8 cellular contexts compared by ENCODE assay signal in the genomic region with DNA sequence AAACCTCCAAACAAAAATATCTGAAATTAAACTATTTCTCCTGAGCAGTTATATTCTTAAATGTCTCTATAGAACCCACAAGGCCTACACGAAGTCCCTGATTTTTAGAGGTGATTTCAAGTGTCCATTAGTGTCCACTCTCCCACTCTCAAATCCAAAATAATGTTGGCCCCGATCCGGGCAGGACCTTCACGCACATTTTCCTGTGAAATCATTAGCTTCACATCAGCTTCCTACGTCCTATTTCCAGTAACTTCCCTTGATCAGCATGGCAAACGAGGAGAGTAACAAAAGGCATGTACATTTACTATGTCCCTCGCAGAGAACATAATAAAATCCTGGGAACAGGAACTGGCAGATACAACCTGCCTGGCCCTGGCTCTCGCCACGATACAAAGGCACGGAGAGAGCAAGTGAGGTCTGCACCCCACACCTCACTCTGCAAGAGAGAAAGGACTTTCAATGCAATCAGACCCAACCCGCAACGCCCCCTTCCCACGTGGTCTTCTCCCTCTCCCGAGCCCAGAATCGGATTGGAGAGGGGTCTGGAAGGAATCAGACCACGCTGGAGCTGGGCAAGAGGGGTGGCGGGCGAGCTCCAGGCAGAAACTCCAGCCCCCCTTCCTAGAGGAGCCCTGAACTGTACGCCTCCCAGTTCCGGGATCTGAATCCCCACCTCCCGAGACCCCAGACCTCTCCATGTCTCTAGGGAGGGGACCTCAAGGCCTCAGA. TPM values are rescaled to one million over a fixed set of nuclear protein-coding genes. Genes with fewer than 3 reads are reported as not detected.
A peak's percentile ranks its signal among the peaks of the same experiment; 100 is the strongest.
DNase-seq lines count a peak whose midpoint lies in the region; ATAC-seq and TF ChIP-seq lines count a peak whose summit lies in the region.

No MANE protein-coding gene starts in this region.

- peaks cover 32% of the 10 kb centered on the region for H3K4me1 Mint-ChIP-seq in activated T-helper 1 cell treated with anti-CD3 and anti-CD28 coated beads, Interleukin-12 subunit alpha, Interleukin-12 subunit beta, Interleukin-2, Interleukin-4 antibody, amounts not matched to agents 30 ng/mL and 10 ng/mL and 1 ng/mL, durations not matched to agents 14 hours and 24 hours and 36 hours (ENCODE audit: low read depth)
- H3K4me1 Mint-ChIP-seq in natural killer cell treated with Interleukin-12 subunit alpha and Interleukin-12 subunit beta and Interleukin-15 and Interleukin-18, amount 100 ng/mL, for 72 hours (ENCODE audit: low read depth in 2 of 2) = peaks cover 14 to 16% of the 10 kb centered on the region in 2 donors

- TF ChIP-seq CTCF in GM12875 (IDR thresholded peaks at IDR 0.05; ENCODE audit: borderline replicate concordance, insufficient read depth, low read depth, low read length) = no peak

- peaks cover 17% of the 10 kb centered on the region for H3K36me3 Mint-ChIP-seq in activated T-helper 1 cell treated with anti-CD3 and anti-CD28 coated beads, Interleukin-12 subunit alpha, Interleukin-12 subunit beta, Interleukin-2, Interleukin-4 antibody, amounts not matched to agents 30 ng/mL and 10 ng/mL and 1 ng/mL, durations not matched to agents 14 hours and 24 hours and 36 hours (ENCODE audit: low read depth)
- no peaks in the 10 kb centered on the region for H3K36me3 Mint-ChIP-seq in natural killer cell treated with Interleukin-12 subunit alpha and Interleukin-12 subunit beta and Interleukin-15 and Interleukin-18, amount 100 ng/mL, for 72 hours

- DNase-seq in 8988T = peak; percentile 38
- DNase-seq in NCI-H82 (lab: John Stamatoyannopoulos, UW) = peak; percentile 94
- DNase-seq in activated T-helper 1 cell treated with anti-CD3 and anti-CD28 coated beads, Interleukin-12 subunit alpha, Interleukin-12 subunit beta, Interleukin-2, Interleukin-4 antibody, amounts not matched to agents 30 ng/mL and 10 ng/mL and 1 ng/mL, durations not matched to agents 14 hours and 24 hours and 36 hours (ENCODE audit: low spot score) = peak; percentile 11
- DNase-seq in fibroblast of the conjunctiva (ENCODE audit: low read depth) = peak; percentile 20
- DNase-seq in natural killer cell treated with Interleukin-12 subunit alpha and Interleukin-12 subunit beta and Interleukin-15 and Interleukin-18, amount 100 ng/mL, for 72 hours (ENCODE audit: low spot score) = no peak
- peak; percentile 58 for DNase-seq in superior temporal gyrus (ENCODE audit: extremely low spot score)

- peak overlapping the region; percentile 98 for H3K4me3 Mint-ChIP-seq in activated T-helper 1 cell treated with anti-CD3 and anti-CD28 coated beads, Interleukin-12 subunit alpha, Interleukin-12 subunit beta, Interleukin-2, Interleukin-4 antibody, amounts not matched to agents 30 ng/mL and 10 ng/mL and 1 ng/mL, durations not matched to agents 14 hours and 24 hours and 36 hours
- peak overlapping the region; percentile 93 for H3K4me3 Mint-ChIP-seq in natural killer cell treated with Interleukin-12 subunit alpha and Interleukin-12 subunit beta and Interleukin-15 and Interleukin-18, amount 100 ng/mL, for 72 hours

- H3K27me3 Mint-ChIP-seq in activated T-helper 1 cell treated with anti-CD3 and anti-CD28 coated beads, Interleukin-12 subunit alpha, Interleukin-12 subunit beta, Interleukin-2, Interleukin-4 antibody, amounts not matched to agents 30 ng/mL and 10 ng/mL and 1 ng/mL, durations not matched to agents 14 hours and 24 hours and 36 hours (ENCODE audit: insufficient read depth) = no peaks in the 10 kb centered on the region
- H3K27me3 Mint-ChIP-seq in natural killer cell treated with Interleukin-12 subunit alpha and Interleukin-12 subunit beta and Interleukin-15 and Interleukin-18, amount 100 ng/mL, for 72 hours = no peaks in the 10 kb centered on the region

- peak overlapping the region; percentile 79 for H3K4me3 ChIP-seq in GM12875 (ENCODE audit: low read depth, low read length)

- no peaks in the 10 kb centered on the region for H3K9me3 Mint-ChIP-seq in activated T-helper 1 cell treated with anti-CD3 and anti-CD28 coated beads, Interleukin-12 subunit alpha, Interleukin-12 subunit beta, Interleukin-2, Interleukin-4 antibody, amounts not matched to agents 30 ng/mL and 10 ng/mL and 1 ng/mL, durations not matched to agents 14 hours and 24 hours and 36 hours
- H3K9me3 Mint-ChIP-seq in natural killer cell treated with Interleukin-12 subunit alpha and Interleukin-12 subunit beta and Interleukin-15 and Interleukin-18, amount 100 ng/mL, for 72 hours = no peaks in the 10 kb centered on the region

- H3K27ac Mint-ChIP-seq in activated T-helper 1 cell treated with anti-CD3 and anti-CD28 coated beads, Interleukin-12 subunit alpha, Interleukin-12 subunit beta, Interleukin-2, Interleukin-4 antibody, amounts not matched to agents 30 ng/mL and 10 ng/mL and 1 ng/mL, durations not matched to agents 14 hours and 24 hours and 36 hours = peak overlapping the region; percentile 92
- H3K27ac Mint-ChIP-seq in natural killer cell treated with Interleukin-12 subunit alpha and Interleukin-12 subunit beta and Interleukin-15 and Interleukin-18, amount 100 ng/mL, for 72 hours = peak overlapping the region in 1 of 2 donors; percentile 46

- intact Hi-C loops in activated T-helper 1 cell treated with anti-CD3 and anti-CD28 coated beads, Interleukin-12 subunit alpha, Interleukin-12 subunit beta, Interleukin-2, Interleukin-4 antibody, amounts not matched to agents 30 ng/mL and 10 ng/mL and 1 ng/mL, durations not matched to agents 14 hours and 24 hours and 36 hours (cut with micrococcal nuclease) = loop anchor here (2.0 to 10.0 kb wide), 5 partner anchors 13 to 1387 kb away; partner anchors contain the start of genes DUSP14, PCGF2, SOCS7 and SYNRG

- ATAC-seq in HG03354 (IDR thresholded peaks at IDR 0.05; ENCODE audit: poor library complexity, severe bottlenecking, unreplicated experiment) = peak; percentile 30
- peak in 1 of 2 donors; percentile 5 for ATAC-seq in natural killer cell treated with Interleukin-12 subunit alpha and Interleukin-12 subunit beta and Interleukin-15 and Interleukin-18, amount 100 ng/mL, for 72 hours

RNA-seq across cellular contexts. Expression of gene C17orf78, which starts 17.5 kb away (rescaled TPM):
- total RNA-seq in activated T-helper 1 cell treated with anti-CD3 and anti-CD28 coated beads, Interleukin-12 subunit alpha, Interleukin-12 subunit beta, Interleukin-2, Interleukin-4 antibody, amounts not matched to agents 30 ng/mL and 10 ng/mL and 1 ng/mL, durations not matched to agents 14 hours and 24 hours and 36 hours = not detected in 2 replicates
- total RNA-seq in natural killer cell treated with Interleukin-12 subunit alpha and Interleukin-12 subunit beta and Interleukin-15 and Interleukin-18, amount 100 ng/mL, for 72 hours = not detected

RNA-seq across cellular contexts. Expression of gene ACACA, which starts 48.4 kb away (rescaled TPM):
- 110 and 122 TPM in 2 replicates for total RNA-seq in activated T-helper 1 cell treated with anti-CD3 and anti-CD28 coated beads, Interleukin-12 subunit alpha, Interleukin-12 subunit beta, Interleukin-2, Interleukin-4 antibody, amounts not matched to agents 30 ng/mL and 10 ng/mL and 1 ng/mL, durations not matched to agents 14 hours and 24 hours and 36 hours
- 100 to 1,000 TPM in 1 of 2 donors, 10 to 100 TPM in 1; 41.9 to 126 TPM for total RNA-seq in natural killer cell treated with Interleukin-12 subunit alpha and Interleukin-12 subunit beta and Interleukin-15 and Interleukin-18, amount 100 ng/mL, for 72 hours

RNA-seq across cellular contexts. Expression of gene TADA2A, which starts 48.4 kb away (rescaled TPM):
- 39.7 and 41.9 TPM in 2 replicates for total RNA-seq in activated T-helper 1 cell treated with anti-CD3 and anti-CD28 coated beads, Interleukin-12 subunit alpha, Interleukin-12 subunit beta, Interleukin-2, Interleukin-4 antibody, amounts not matched to agents 30 ng/mL and 10 ng/mL and 1 ng/mL, durations not matched to agents 14 hours and 24 hours and 36 hours
- 10 to 100 TPM; 30.5 to 55.4 TPM for total RNA-seq in natural killer cell treated with Interleukin-12 subunit alpha and Interleukin-12 subunit beta and Interleukin-15 and Interleukin-18, amount 100 ng/mL, for 72 hours
